8 cellular contexts compared by ENCODE assay signal in the genomic region with DNA sequence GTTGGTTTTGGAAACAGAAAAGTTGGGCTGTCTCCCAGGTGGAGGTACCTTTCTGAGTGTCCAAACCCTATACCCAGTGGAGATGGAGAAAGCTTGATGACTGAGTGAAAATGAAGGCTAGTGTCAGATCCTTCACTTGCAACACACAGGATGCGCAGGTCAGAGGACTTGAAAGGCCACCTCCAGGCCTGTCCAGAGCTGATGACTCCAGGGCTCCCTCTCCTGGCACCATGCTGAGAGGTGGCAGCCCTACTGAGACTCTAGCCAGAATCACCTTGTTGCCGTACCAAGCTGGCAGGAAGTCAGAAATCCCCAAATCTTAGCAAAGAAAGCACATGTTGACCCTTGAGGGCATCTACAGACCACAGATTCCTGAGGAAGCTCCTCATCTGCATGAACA. TPM values are rescaled to one million over a fixed set of nuclear protein-coding genes. Genes with fewer than 3 reads are reported as not detected.
DNase-seq lines count a peak whose midpoint lies in the region; ATAC-seq, FAIRE-seq and TF ChIP-seq lines count a peak whose summit lies in the region.

No MANE protein-coding gene starts in this region.

- intact Hi-C loops in left colon (cut with DNase I, micrococcal nuclease), result loop anchor here in 1 of 2 donors (5.0 kb wide), 1 partner anchor 187 kb away; no protein-coding TSS in a partner anchor

- ATAC-seq in left colon, result peak; percentile 63
- no peak for ATAC-seq in HG02623 (IDR thresholded peaks at IDR 0.05; ENCODE audit: unreplicated experiment)

- peak; percentile 69 for TF ChIP-seq CTCF in VCaP (conservative IDR thresholded peaks at IDR 0.05)

- DNase-seq in COLO668 (lab: John Stamatoyannopoulos, UW; ENCODE audit: unreplicated experiment), result peak; percentile 65
- DNase-seq in H54 (ENCODE audit: insufficient read length, low spot score), result peak; percentile 69
- DNase-seq in left colon, result peak in 1 of 2 donors; percentile 56
- no peak for DNase-seq in hippocampal formation (lab: John Stamatoyannopoulos, UW)
- no peak for DNase-seq in stimulated activated naive CD4-positive, alpha-beta T cell (lab: John Stamatoyannopoulos, UW)
- no peak for DNase-seq in stimulated activated naive CD4-positive, alpha-beta T cell treated with Interleukin-2 at 50 U/mL for 16 hours (lab: John Stamatoyannopoulos, UW)

- no peak for FAIRE-seq in H54 (lab: Jason Lieb, UNC)

- H3K27ac ChIP-seq in VCaP, result no peak overlapping the region

- TF ChIP-seq POLR2A in H54 (IDR thresholded peaks at IDR 0.05; ENCODE audit: low read depth, low read length), result no peak

RNA-seq across cellular contexts. Expression of gene KNCN, which starts 16.4 kb away (rescaled TPM):
- total RNA-seq in left colon, result not detected

RNA-seq across cellular contexts. Expression of gene DMBX1, which starts 45.4 kb away (rescaled TPM):
- total RNA-seq in left colon, result not detected

Comparison
In these comparisons a context has a peak if more than half of its experiments do, and no peak if none do; other contexts are left out.
1. DNase-seq: peak in COLO668 (single experiment) and H54 (single experiment); none in hippocampal formation (0 of 2), stimulated activated naive CD4-positive, alpha-beta T cell (0 of 6) and stimulated activated naive CD4-positive, alpha-beta T cell treated with Interleukin-2 at 50 U/mL for 16 hours (single experiment).